23 cellular contexts compared by ENCODE assay signal in the genomic region with DNA sequence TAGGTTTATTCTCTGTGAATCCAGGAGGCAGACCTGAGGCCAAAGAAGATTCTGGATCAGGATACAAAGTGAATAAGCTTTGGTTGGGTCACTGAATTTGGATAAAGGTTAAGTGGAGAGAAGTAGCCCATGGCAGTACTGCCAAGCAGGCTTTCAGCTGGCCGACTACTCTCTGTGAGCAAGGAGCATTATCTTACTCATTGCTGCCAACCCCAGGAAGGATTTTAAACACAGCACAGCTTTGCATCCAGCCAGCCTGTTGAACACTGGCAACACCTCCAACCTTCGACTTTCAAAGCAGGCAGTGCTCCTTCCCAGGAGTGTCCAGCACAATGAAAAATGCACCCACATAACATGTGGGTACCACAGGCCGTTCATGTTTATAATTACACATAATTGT.
DNase-seq lines count a peak whose midpoint lies in the region; ATAC-seq, FAIRE-seq and TF ChIP-seq lines count a peak whose summit lies in the region.
"Had no signal": no experiment of that assay in that cellular context is flagged by ENCODE, and none has a peak within 500 bp of the region (broad histone marks: within the 10 kb centered on the region; RNA-seq: fewer than 3 reads in every experiment).

No MANE protein-coding gene starts in this region.

- H3K4me1 ChIP-seq in right atrium auricular region, result no peaks in the 10 kb centered on the region
- peaks cover 0 to 15% (median 0%) of the 10 kb centered on the region in 12 donors for H3K4me1 ChIP-seq in heart left ventricle
- peaks cover 0 to 9% (median 5%) of the 10 kb centered on the region in 9 donors for H3K4me1 ChIP-seq in heart right ventricle
- H3K4me1 ChIP-seq: BE2C had no signal

- DNase-seq in Right ventricle myocardium inferior (ENCODE audit: missing footprints) (no peak), right atrium auricular region (ENCODE audit: low spot score) (no peak), heart left ventricle (peak in 1 of 5 donors; percentile 32), heart right ventricle (peak in 1 of 2 donors; percentile 9), left ventricle myocardium superior (no peak), amygdala (lab: John Stamatoyannopoulos, UW) (no peak), frontal cortex (ENCODE audit: low spot score in 2 of 2) (no peak), NCI-H345 (lab: John Stamatoyannopoulos, UW) (no peak)
- DNase-seq: 8988T; ACHN; BE2C; C1 segment of cervical spinal cord; CD4-positive, alpha-beta memory T cell; CD4-positive, CD25-positive, alpha-beta regulatory T cell; CD8-positive, alpha-beta memory T cell; COR-L47; DMS79 treated with DMSO at 0.1 percent for 48 hours; GF-D8 had no signal

- H3K27me3 ChIP-seq in right atrium auricular region (no peaks in the 10 kb centered on the region), heart left ventricle (no peaks in the 10 kb centered on the region), heart right ventricle (no peaks in the 10 kb centered on the region)
- H3K27me3 ChIP-seq: BE2C, BLaER1 had no signal

- no peak for FAIRE-seq in frontal cortex (lab: Jason Lieb, UNC)
- FAIRE-seq: A204.1, G401.6, GM12891, GM19239 had no signal

- intact Hi-C loops in Right ventricle myocardium inferior (cut with DNase I), result no loop called here
- intact Hi-C loops in heart left ventricle (cut with DNase I), result loop anchor here in 1 of 10 donors (10.0 kb wide), 1 partner anchor 117 kb away; no protein-coding TSS in a partner anchor
- intact Hi-C loops in heart right ventricle (cut with DNase I), result no loop called here
- intact Hi-C loops in left ventricle myocardium superior (cut with micrococcal nuclease), result no loop called here

- H3K9me3 ChIP-seq in right atrium auricular region, result no peaks in the 10 kb centered on the region
- H3K9me3 ChIP-seq in heart left ventricle, result no peaks in the 10 kb centered on the region
- H3K9me3 ChIP-seq in heart right ventricle, result no peaks in the 10 kb centered on the region
- H3K9me3 ChIP-seq: BE2C had no signal

- ATAC-seq in Right ventricle myocardium inferior (peak; percentile 70), heart left ventricle (peak; percentile 62 to 87 (median 74)), heart right ventricle (peak; percentile 45 to 84 (median 70)), left ventricle myocardium superior (peak; percentile 87)

- TF ChIP-seq CTCF in right atrium auricular region (IDR thresholded peaks at IDR 0.05) (no peak), heart left ventricle (IDR thresholded peaks at IDR 0.05) (no peak), heart right ventricle (IDR thresholded peaks at IDR 0.05) (peak in 1 of 9 donors; percentile 23)

- TF ChIP-seq POLR2A in heart left ventricle (IDR thresholded peaks at IDR 0.05), result no peak

- H3K27ac ChIP-seq in right atrium auricular region (no peak overlapping the region), heart left ventricle (no peak overlapping the region), heart right ventricle (peak overlapping the region in 2 of 10 donors; percentile 44 to 52)
- H3K27ac ChIP-seq: BLaER1 had no signal

- WGBS in heart left ventricle, 4 donors, result 56 to 69% (median 60%) methylated on average over 3 of the region's 3 CpGs
- WGBS in heart right ventricle, 2 donors, result 67 to 71% methylated on average over 3 of the region's 3 CpGs

- H3K36me3 ChIP-seq in right atrium auricular region (peaks cover 4% of the 10 kb centered on the region), heart left ventricle (peaks cover 0 to 6% (median 0%) of the 10 kb centered on the region in 9 donors), heart right ventricle (no peaks in the 10 kb centered on the region)
- H3K36me3 ChIP-seq: BE2C had no signal

- no peak overlapping the region for H3K4me3 ChIP-seq in right atrium auricular region
- H3K4me3 ChIP-seq in heart left ventricle, result no peak overlapping the region
- no peak overlapping the region for H3K4me3 ChIP-seq in heart right ventricle
- H3K4me3 ChIP-seq: BLaER1 had no signal
